Comparison of ENCODE assay signal across 8 cellular contexts in genomic region chr9:95626885-95627558, GRCh38.
DNase-seq lines count a peak whose midpoint lies in the region; ATAC-seq and TF ChIP-seq lines count a peak whose summit lies in the region.

No MANE protein-coding gene starts in this region.

- H3K4me1 ChIP-seq in lung (ENCODE audit: control insufficient read depth in 2 of 2, insufficient read depth in 2 of 2, low read length in 2 of 2) = peaks cover 0 to 3% of the 10 kb centered on the region in 2 donors

- intact Hi-C loops in activated naive CD4-positive, alpha-beta T cell treated with anti-CD3 and anti-CD28 coated beads for 36 hours (cut with micrococcal nuclease) = loop anchor here (1.0 to 5.0 kb wide), 5 partner anchors 97 to 388 kb away; partner anchors contain the start of gene ERCC6L2

- H3K4me1 Mint-ChIP-seq in activated naive CD4-positive, alpha-beta T cell treated with anti-CD3 and anti-CD28 coated beads for 36 hours (ENCODE audit: low read depth) = peaks cover 31% of the 10 kb centered on the region

- 32 to 47% methylated on average over 21 of the region's 21 CpGs for WGBS in lung, 2 donors

- H3K27me3 Mint-ChIP-seq in activated naive CD4-positive, alpha-beta T cell treated with anti-CD3 and anti-CD28 coated beads for 36 hours (ENCODE audit: low read depth) = no peaks in the 10 kb centered on the region

- no peak for TF ChIP-seq CTCF in lung (IDR thresholded peaks at IDR 0.05; ENCODE audit: control extremely low read depth, extremely low read depth)

- H3K9me3 Mint-ChIP-seq in activated naive CD4-positive, alpha-beta T cell treated with anti-CD3 and anti-CD28 coated beads for 36 hours = peaks cover 14% of the 10 kb centered on the region

- DNase-seq in NCI-H226 (peak; percentile 12), lung (ENCODE audit: low spot score) (no peak), T1000 (lab: John Stamatoyannopoulos, UW) (no peak)
- DNase-seq in activated naive CD4-positive, alpha-beta T cell treated with anti-CD3 and anti-CD28 coated beads for 36 hours = peak; percentile 91
- peak; percentile 10 to 44 for DNase-seq in stimulated activated CD8-positive, alpha-beta memory T cell treated with anti-CD3 and anti-CD28 coated beads, Interleukin-15, amount 100 ng/mL, for 48 hours (ENCODE audit: low read depth in 2 of 2)
- DNase-seq in NK-92 treated with Interleukin-12 subunit alpha and Interleukin-12 subunit beta, amount 100 ng/mL, for 24 hours (lab: John Stamatoyannopoulos, UW) = no peak

- peak overlapping the region; percentile 97 for H3K27ac Mint-ChIP-seq in activated naive CD4-positive, alpha-beta T cell treated with anti-CD3 and anti-CD28 coated beads for 36 hours

- H3K9me3 ChIP-seq in lung (ENCODE audit: control insufficient read depth in 2 of 2, insufficient read depth in 1 of 2, low read length in 1 of 2) = peaks cover 0 to 2% of the 10 kb centered on the region in 2 donors

- CTCF ChIA-PET in activated naive CD4-positive, alpha-beta T cell treated with anti-CD3 and anti-CD28 coated beads for 36 hours (lab: Charles Lee) = no interaction called here

- H3K4me3 ChIP-seq in lung = no peak overlapping the region

- peak overlapping the region in 1 of 2 donors; percentile 24 for H3K27ac ChIP-seq in lung (ENCODE audit: low read depth in 1 of 2, low read length in 1 of 2)

- peaks cover 5% of the 10 kb centered on the region for H3K36me3 Mint-ChIP-seq in activated naive CD4-positive, alpha-beta T cell treated with anti-CD3 and anti-CD28 coated beads for 36 hours (ENCODE audit: low read depth)

- H3K4me3 Mint-ChIP-seq in activated naive CD4-positive, alpha-beta T cell treated with anti-CD3 and anti-CD28 coated beads for 36 hours = no peak overlapping the region

- peak; percentile 21 for ATAC-seq in lung (ENCODE audit: insufficient read depth, low FRiP score)
- no peak for ATAC-seq in HG03354 (IDR thresholded peaks at IDR 0.05; ENCODE audit: poor library complexity, severe bottlenecking, unreplicated experiment)
- no peak for ATAC-seq in GM21515 (IDR thresholded peaks at IDR 0.05; ENCODE audit: unreplicated experiment)

- no peaks in the 10 kb centered on the region for H3K27me3 ChIP-seq in lung (ENCODE audit: control insufficient read depth, insufficient read depth)

- H3K36me3 ChIP-seq in lung (ENCODE audit: control insufficient read depth in 2 of 2, insufficient read depth in 2 of 2, low read length in 2 of 2) = no peaks in the 10 kb centered on the region

Comparison
In these comparisons a context has a peak if more than half of its experiments do, and no peak if none do; other contexts are left out.
1. DNase-seq: peak in NCI-H226 (single experiment), activated naive CD4-positive, alpha-beta T cell treated with anti-CD3 and anti-CD28 coated beads for 36 hours (single experiment) and stimulated activated CD8-positive, alpha-beta memory T cell treated with anti-CD3 and anti-CD28 coated beads, Interleukin-15, amount 100 ng/mL, for 48 hours (2 of 2); none in lung (single experiment), T1000 (single experiment) and NK-92 treated with Interleukin-12 subunit alpha and Interleukin-12 subunit beta, amount 100 ng/mL, for 24 hours (single experiment).